ENCODE assay signal across 9 cellular contexts in the genomic region with DNA sequence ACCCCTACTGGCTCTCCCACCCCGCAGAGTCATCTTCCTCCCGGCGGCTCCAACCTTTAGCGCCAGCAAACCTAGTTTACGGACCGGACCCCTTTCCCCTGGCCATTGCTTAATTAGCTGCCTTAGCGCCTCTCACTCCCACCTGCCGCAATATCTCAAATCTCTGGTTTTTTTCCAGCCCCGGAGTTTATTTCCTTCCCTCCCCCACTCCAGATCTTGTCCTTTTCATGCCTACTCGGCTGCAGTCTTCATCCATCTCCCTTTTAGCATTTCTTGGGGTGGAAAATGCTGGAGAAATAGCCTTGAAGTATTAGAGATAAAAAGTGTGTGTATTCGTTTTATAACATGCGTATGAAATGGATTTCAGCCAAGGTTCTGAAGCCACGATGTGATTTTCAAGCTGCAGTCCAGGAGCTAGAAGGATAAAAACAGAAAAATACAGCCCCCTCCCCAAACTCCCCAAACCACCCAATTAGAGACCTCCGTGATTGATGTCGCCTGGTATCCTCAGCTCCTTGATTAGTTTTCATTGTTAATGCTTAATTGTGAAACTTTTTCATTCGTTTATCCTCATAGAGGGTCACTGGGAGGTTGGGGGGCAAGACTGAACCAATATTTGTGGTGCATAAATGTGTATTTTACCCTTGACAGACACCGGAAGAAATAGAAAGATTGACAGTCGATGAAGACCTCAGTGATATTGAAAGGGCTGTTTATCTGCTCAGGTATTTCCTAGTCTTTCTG. TPM values are rescaled to one million over a fixed set of nuclear protein-coding genes. Genes with fewer than 3 reads are reported as not detected.
A peak's percentile ranks its signal among the peaks of the same experiment; 100 is the strongest.
DNase-seq lines count a peak whose midpoint lies in the region; ATAC-seq, FAIRE-seq and TF ChIP-seq lines count a peak whose summit lies in the region.
"Had no signal": no experiment of that assay in that cellular context is flagged by ENCODE, and none has a peak within 500 bp of the region (broad histone marks: within the 10 kb centered on the region; RNA-seq: fewer than 3 reads in every experiment).

No MANE protein-coding gene starts in this region.

- H2BK120ac ChIP-seq in H1 (replicated peaks; ENCODE audit: low read depth, low read length) (no peak overlapping the region), neuronal stem cell (ENCODE audit: low read depth, low read length) (no peak overlapping the region)

- DNase-seq in Calu3 (no peak), NCI-H69 (lab: John Stamatoyannopoulos, UW) (peak; percentile 70), H1 (ENCODE audit: low read depth in 1 of 2, low spot score in 2 of 2) (no peak), neuronal stem cell (ENCODE audit: low spot score) (no peak), GOT3 (lab: John Stamatoyannopoulos, UW) (no peak), COLO668 (lab: John Stamatoyannopoulos, UW; ENCODE audit: unreplicated experiment) (no peak)

- H3K18ac ChIP-seq in H1 (ENCODE audit: extremely low read depth, low read length) (no peak overlapping the region), neuronal stem cell (ENCODE audit: low read length) (peak overlapping the region; percentile 98)

- H3K4ac ChIP-seq in H1 (replicated peaks; ENCODE audit: insufficient read length, low read depth, low read length) (no peak overlapping the region), neuronal stem cell (ENCODE audit: low read length) (no peak overlapping the region)

- no peak overlapping the region for H2BK20ac ChIP-seq in H1 (ENCODE audit: low read length)

- H4K20me1 ChIP-seq in H1 (replicated peaks in 1 of 2; ENCODE audit: control insufficient read depth in 1 of 2, insufficient read depth in 2 of 2, low read length in 2 of 2) = no peaks in the 10 kb centered on the region

- H3K4me3 ChIP-seq in H1 (ENCODE audit: extremely low read depth in 1 of 4, insufficient read depth in 2 of 4, low read depth in 3 of 4, low read length in 4 of 4) = peak overlapping the region; percentile 61 to 93 (median 76)
- H3K4me3 ChIP-seq in neuronal stem cell (ENCODE audit: low read length in 2 of 2) = peak overlapping the region; percentile 70 to 88

- H3K4me1 Mint-ChIP-seq in Calu3 (ENCODE audit: low read depth, unreplicated experiment) = peaks cover 10% of the 10 kb centered on the region

- TF ChIP-seq CTCF in Calu3 (IDR thresholded peaks at IDR 0.05; ENCODE audit: unreplicated experiment) (no peak), H1 (IDR thresholded peaks at IDR 0.05; ENCODE audit: control extremely low read depth in 1 of 3, insufficient read depth in 1 of 3, low read depth in 1 of 3, low read length in 3 of 3) (no peak)

- no TSS peak for BruUV-seq in Calu3 (replicated peaks; lab: Mats Ljungman, UMichigan)

- H2AFZ ChIP-seq in H1 (ENCODE audit: low read length) (no peak overlapping the region), neuronal stem cell (ENCODE audit: low read length) (peak overlapping the region; percentile 97)

- no peak overlapping the region for H3K14ac ChIP-seq in H1 (ENCODE audit: insufficient read length)
- H3K14ac ChIP-seq in neuronal stem cell (ENCODE audit: low read length) = no peak overlapping the region

- H4K5ac ChIP-seq in H1 (ENCODE audit: insufficient read length, low read depth, low read length) = no peak overlapping the region

- TF ChIP-seq POLR2A in H1 (IDR thresholded peaks at IDR 0.05; ENCODE audit: control extremely low read depth in 1 of 2, low read depth in 2 of 2, low read length in 2 of 2) = no peak

- H3K36me3 ChIP-seq in H1 (ENCODE audit: control insufficient read depth in 2 of 4, insufficient read depth in 4 of 4, low read length in 3 of 4) (no peaks in the 10 kb centered on the region; a peak in 1 of 8 replicates), neuronal stem cell (replicated peaks in 1 of 2; ENCODE audit: control insufficient read depth in 2 of 2, insufficient read depth in 2 of 2, low read length in 2 of 2) (no peaks in the 10 kb centered on the region)
- H3K36me3 ChIP-seq: prostate gland had no signal

- no peak overlapping the region for H2BK12ac ChIP-seq in H1 (ENCODE audit: low read depth, low read length)
- H2BK12ac ChIP-seq in neuronal stem cell (ENCODE audit: low read length) = no peak overlapping the region

- H3K79me2 ChIP-seq in H1 (ENCODE audit: control insufficient read depth in 1 of 2, insufficient read depth in 2 of 2, low read length in 2 of 2) = peaks cover 0 to 24% of the 10 kb centered on the region in 2 experiments; a peak in 2 of 4 replicates

- H3K4me1 ChIP-seq in H1 (replicated peaks in 1 of 4; ENCODE audit: control insufficient read depth in 3 of 4, insufficient read depth in 4 of 4, low read length in 3 of 4) (peaks cover 0 to 6% (median 3%) of the 10 kb centered on the region in 4 experiments; a peak in 5 of 7 replicates), neuronal stem cell (ENCODE audit: control insufficient read depth in 2 of 2, insufficient read depth in 1 of 2, low read depth in 1 of 2, low read length in 2 of 2) (peaks cover 3 to 6% of the 10 kb centered on the region in 2 donors)
- H3K4me1 ChIP-seq: prostate gland had no signal

- no peak for FAIRE-seq in H1 (lab: Jason Lieb, UNC)

- H2BK15ac ChIP-seq in H1 (ENCODE audit: low read length) (no peak overlapping the region), neuronal stem cell (ENCODE audit: low read length) (no peak overlapping the region)

- H4K8ac ChIP-seq in H1 (ENCODE audit: extremely low read depth, insufficient read depth, low read length) = no peak overlapping the region
- no peak overlapping the region for H4K8ac ChIP-seq in neuronal stem cell (ENCODE audit: low read depth, low read length)

- H3K27ac Mint-ChIP-seq in Calu3 (ENCODE audit: unreplicated experiment) = peak overlapping the region; percentile 42

- POLR2A ChIA-PET in H1 (lab: Charles Lee; ENCODE audit: partially characterized antibody) = interaction anchor here (1.2 to 1.5 kb wide), 3 partner anchors 18 to 46 kb away, joined by 4 read pairs; partner anchors contain the start of gene IFI27L2

- no peak overlapping the region for H3K27ac ChIP-seq in H1 (ENCODE audit: low read depth, low read length)
- no peak overlapping the region for H3K27ac ChIP-seq in neuronal stem cell (replicated peaks; ENCODE audit: low read length)

- CTCF ChIA-PET in Calu3 (lab: Charles Lee) (no interaction called here), H1 (lab: Charles Lee; ENCODE audit: partially characterized antibody) (interaction anchor here (1.0 to 2.0 kb wide), 8 partner anchors 8 to 236 kb away, joined by 3 to 7 read pairs (median 4); partner anchors contain the start of gene IFI27L2)

- H3K27me3 ChIP-seq in H1 (replicated peaks in 1 of 4; ENCODE audit: control insufficient read depth in 3 of 4, extremely low read depth in 1 of 4, insufficient read depth in 3 of 4, low read length in 3 of 4) (peaks cover 0 to 4% (median 0%) of the 10 kb centered on the region in 4 experiments; a peak in 2 of 7 replicates), neuronal stem cell (ENCODE audit: control insufficient read depth in 3 of 3, insufficient read depth in 3 of 3, low read depth in 1 of 3, low read length in 3 of 3) (peaks cover 0 to 20% (median 0%) of the 10 kb centered on the region in 3 experiments)

- H3K9ac ChIP-seq in H1 (replicated peaks in 1 of 4; ENCODE audit: extremely low read depth in 1 of 4, low read depth in 3 of 4, low read length in 3 of 4) (no peak overlapping the region; a peak in 1 of 7 replicates), neuronal stem cell (ENCODE audit: low read depth, low read length, poor library complexity) (no peak overlapping the region)

- TF ChIP-seq RAD21 in H1 (IDR thresholded peaks at IDR 0.05 in 1 of 2, conservative IDR thresholded peaks at IDR 0.05 in 1 of 2; ENCODE audit: low read depth in 2 of 2, low read length in 2 of 2) = no peak

- H3K4me2 ChIP-seq in H1 (ENCODE audit: insufficient read depth in 1 of 2, low read depth in 2 of 2, low read length in 2 of 2) (peak overlapping the region; percentile 83 to 97), neuronal stem cell (ENCODE audit: insufficient read depth, low read length, poor library complexity, severe bottlenecking) (peak overlapping the region; percentile 81)

- no peak overlapping the region for H2AK5ac ChIP-seq in H1 (ENCODE audit: low read depth, low read length)
- no peak overlapping the region for H2AK5ac ChIP-seq in neuronal stem cell (ENCODE audit: low read depth, low read length)

- H3K27me3 Mint-ChIP-seq in Calu3 (ENCODE audit: unreplicated experiment) = peaks cover 81% of the 10 kb centered on the region

- H3K23ac ChIP-seq in H1 (ENCODE audit: insufficient read length) (no peak overlapping the region), neuronal stem cell (ENCODE audit: low read depth, low read length, poor library complexity) (no peak overlapping the region)

- ATAC-seq in HG03378 (IDR thresholded peaks at IDR 0.05; ENCODE audit: unreplicated experiment) = no peak
- ATAC-seq in GM21619 (IDR thresholded peaks at IDR 0.05; ENCODE audit: unreplicated experiment) = no peak

- 9% methylated on average over 17 of the region's 18 CpGs; no CpG with 5 or more reads in 1 of the 2 experiments for WGBS in H1 (ENCODE audit: extremely low coverage in 1 of 2, insufficient coverage in 1 of 2, insufficient read length in 1 of 2, insufficient replicate concordance in 2 of 2, low coverage in 1 of 2, low lambda C conversion rate in 2 of 2, missing lambda C conversion rate in 1 of 2), 2 experiments
- WGBS in neuronal stem cell (ENCODE audit: extremely low coverage in 2 of 2, insufficient read length in 2 of 2, insufficient replicate concordance in 1 of 2), 2 donors = no CpG with 5 or more reads among the region's 18 CpGs

- no peaks in the 10 kb centered on the region for H3K9me3 Mint-ChIP-seq in Calu3 (ENCODE audit: low read depth, unreplicated experiment)

- H2BK5ac ChIP-seq in H1 (ENCODE audit: low read depth, low read length) = no peak overlapping the region; the same call in 1 of the 2 replicates
- H2BK5ac ChIP-seq in neuronal stem cell (ENCODE audit: low read length) = peak overlapping the region; percentile 92

- H3K9me3 ChIP-seq in H1 (ENCODE audit: insufficient read depth in 2 of 2, low read depth in 1 of 2, low read length in 1 of 2) (no peaks in the 10 kb centered on the region), neuronal stem cell (replicated peaks in 1 of 2; ENCODE audit: control insufficient read depth in 2 of 2, insufficient read depth in 1 of 2, low read depth in 1 of 2, low read length in 2 of 2) (no peaks in the 10 kb centered on the region)
- H3K9me3 ChIP-seq: prostate gland had no signal

- TF ChIP-seq EP300 in H1 (IDR thresholded peaks at IDR 0.05; ENCODE audit: borderline replicate concordance in 1 of 2, low read depth in 2 of 2, low read length in 2 of 2) = no peak

- intact Hi-C loops in Calu3 (cut with micrococcal nuclease; ENCODE audit: unreplicated experiment) = loop anchor here (10.0 kb wide), 1 partner anchor 239 kb away; no protein-coding TSS in a partner anchor

- peaks cover 9% of the 10 kb centered on the region; the same call in 1 of the 2 replicates for H3K23me2 ChIP-seq in H1 (ENCODE audit: low read depth, low read length)

- H4K91ac ChIP-seq in H1 (replicated peaks; ENCODE audit: insufficient read length, low read length) (no peak overlapping the region), neuronal stem cell (ENCODE audit: low read depth, low read length, poor library complexity) (no peak overlapping the region)

- H3K4me3 Mint-ChIP-seq in Calu3 (ENCODE audit: low read depth, unreplicated experiment) = peak overlapping the region; percentile 69

- H3K36me3 Mint-ChIP-seq in Calu3 (ENCODE audit: insufficient read depth, unreplicated experiment) = peaks cover 20% of the 10 kb centered on the region

- H3K79me1 ChIP-seq in H1 (ENCODE audit: low read depth, low read length) (no peaks in the 10 kb centered on the region), neuronal stem cell (ENCODE audit: low read depth, low read length) (peaks cover 3% of the 10 kb centered on the region)

- H3K56ac ChIP-seq in H1 (replicated peaks; ENCODE audit: insufficient read length, low read depth, low read length) = no peak overlapping the region

RNA-seq across cellular contexts. Expression of gene PPP4R4, which starts 1.5 kb away (rescaled TPM):
- 0.10 and 0.78 TPM in 2 replicates for total RNA-seq in Calu3 (2022)
- total RNA-seq in H1 (2021; fragmentation: NEBNext Ultra II Directional; extraction: Animal tissue kit (Norgen Biotek cat#: 25700)) = 9.4 and 9.6 TPM in 2 replicates
- polyA plus RNA-seq in H1 (2011; rRNA removed) = 2.5 and 3.3 TPM in 2 replicates
- 4.9 TPM for polyA plus RNA-seq in H1 (2011; cell fraction: cytosol; rRNA removed)
- polyA plus RNA-seq in H1 (2011; cell fraction: nucleus; rRNA removed) = 7.5 TPM
- polyA plus RNA-seq in H1 (2012, experiment 1 of 2) = 5.3 to 6.9 TPM (median 6.0 TPM) in 4 replicates
- polyA plus RNA-seq in H1 (2012, experiment 2 of 2) = 1.4 TPM
- 3.8 TPM for polyA plus RNA-seq in H1 (2013, experiment 1 of 2)
- polyA plus RNA-seq in H1 (2013, experiment 2 of 2) = 4.1 TPM
- polyA minus RNA-seq in H1 (2011; rRNA and poly(A)+ RNA removed) = 17.7 and 32.5 TPM in 2 replicates
- 8.6 TPM for polyA minus RNA-seq in H1 (2011; cell fraction: cytosol; rRNA and poly(A)+ RNA removed)
- 28.2 TPM for polyA minus RNA-seq in H1 (2011; cell fraction: nucleus; rRNA and poly(A)+ RNA removed)
- 11.8 TPM for polyA plus RNA-seq in neuronal stem cell (2013, experiment 1 of 2)
- polyA plus RNA-seq in neuronal stem cell (2013, experiment 2 of 2) = 12.4 TPM

RNA-seq across cellular contexts. Expression of gene IFI27L2, which starts 46.2 kb away (rescaled TPM):
- 40.4 and 57.1 TPM in 2 replicates for total RNA-seq in Calu3 (2022)
- 14.0 and 19.8 TPM in 2 replicates for total RNA-seq in H1 (2021; fragmentation: NEBNext Ultra II Directional; extraction: Animal tissue kit (Norgen Biotek cat#: 25700))
- 69.6 and 74.7 TPM in 2 replicates for polyA plus RNA-seq in H1 (2011; rRNA removed)
- polyA plus RNA-seq in H1 (2011; cell fraction: cytosol; rRNA removed) = 53.9 TPM
- 35.6 TPM for polyA plus RNA-seq in H1 (2011; cell fraction: nucleus; rRNA removed)
- polyA plus RNA-seq in H1 (2012, experiment 1 of 2) = 21.2 to 43.8 TPM (median 34.3 TPM) in 4 replicates
- polyA plus RNA-seq in H1 (2012, experiment 2 of 2) = 101 TPM
- 14.7 TPM for polyA plus RNA-seq in H1 (2013, experiment 1 of 2)
- polyA plus RNA-seq in H1 (2013, experiment 2 of 2) = 17.6 TPM
- polyA minus RNA-seq in H1 (2011; rRNA and poly(A)+ RNA removed) = 3.6 and 10.3 TPM in 2 replicates
- 8.7 TPM for polyA minus RNA-seq in H1 (2011; cell fraction: cytosol; rRNA and poly(A)+ RNA removed)
- 7.6 TPM for polyA minus RNA-seq in H1 (2011; cell fraction: nucleus; rRNA and poly(A)+ RNA removed)
- 69.0 TPM for polyA plus RNA-seq in neuronal stem cell (2013, experiment 1 of 2)
- 68.1 TPM for polyA plus RNA-seq in neuronal stem cell (2013, experiment 2 of 2)
